In genomic region chrX:49270249-49270921, GRCh38 we compare ENCODE assay signal across 9 cellular contexts. TPM values are rescaled to one million over a fixed set of nuclear protein-coding genes. Genes with fewer than 3 reads are reported as not detected.
DNase-seq lines count a peak whose midpoint lies in the region; ATAC-seq, FAIRE-seq and TF ChIP-seq lines count a peak whose summit lies in the region.
"Had no signal": no experiment of that assay in that cellular context is flagged by ENCODE, and none has a peak within 500 bp of the region (broad histone marks: within the 10 kb centered on the region; RNA-seq: fewer than 3 reads in every experiment).

No MANE protein-coding gene starts in this region.

- H3K27ac ChIP-seq in astrocyte (ENCODE audit: low read depth, low read length) (peak overlapping the region; percentile 99), right lobe of liver (peak overlapping the region; percentile 65 to 91 (median 66)), thymus (ENCODE audit: low read depth) (peak overlapping the region; percentile 97)

- FAIRE-seq in astrocyte (lab: Jason Lieb, UNC): no peak

- peaks cover 4% of the 10 kb centered on the region for H3K9me3 Mint-ChIP-seq in activated CD4-positive, alpha-beta T cell treated with anti-CD3 and anti-CD28 coated beads for 36 hours (ENCODE audit: low read depth)
- H3K9me3 Mint-ChIP-seq in astrocyte (ENCODE audit: unreplicated experiment): no peaks in the 10 kb centered on the region

- no peaks in the 10 kb centered on the region for H3K9me3 ChIP-seq in astrocyte (ENCODE audit: insufficient read depth, low read depth, low read length)
- no peaks in the 10 kb centered on the region for H3K9me3 ChIP-seq in right lobe of liver
- H3K9me3 ChIP-seq in thymus (ENCODE audit: control insufficient read depth): no peaks in the 10 kb centered on the region

- peaks cover 23% of the 10 kb centered on the region for H3K36me3 Mint-ChIP-seq in activated CD4-positive, alpha-beta T cell treated with anti-CD3 and anti-CD28 coated beads for 36 hours (ENCODE audit: low read depth)
- H3K36me3 Mint-ChIP-seq in astrocyte (ENCODE audit: low read depth, unreplicated experiment): no peaks in the 10 kb centered on the region

- H3K27me3 ChIP-seq in astrocyte (ENCODE audit: insufficient read depth, low read length): no peaks in the 10 kb centered on the region
- no peaks in the 10 kb centered on the region for H3K27me3 ChIP-seq in right lobe of liver
- H3K27me3 ChIP-seq in thymus (ENCODE audit: control insufficient read depth, insufficient read depth): no peaks in the 10 kb centered on the region

- no peak for DNase-seq in activated CD4-positive, alpha-beta T cell treated with anti-CD3 and anti-CD28 coated beads for 36 hours
- no peak for DNase-seq in activated CD4-positive, alpha-beta T cell treated with anti-CD3 and anti-CD28 coated beads for 48 hours
- DNase-seq in astrocyte (ENCODE audit: low read depth) (no peak), right lobe of liver (peak in 2 of 3 donors; percentile 18 to 46), middle frontal gyrus (ENCODE audit: extremely low spot score, low spot score) (no peak)

- no peak for TF ChIP-seq POLR2A in right lobe of liver (IDR thresholded peaks at IDR 0.05)

- peak overlapping the region; percentile 77 for H3K4me2 ChIP-seq in astrocyte (ENCODE audit: low read length)

- H3K79me2 ChIP-seq in astrocyte (ENCODE audit: insufficient read depth, low read length): peaks cover 29% of the 10 kb centered on the region

- no peak for ATAC-seq in activated CD4-positive, alpha-beta T cell treated with anti-CD3 and anti-CD28 coated beads for 36 hours
- ATAC-seq in right lobe of liver (no peak), HG03520 (IDR thresholded peaks at IDR 0.05; ENCODE audit: unreplicated experiment) (no peak), HG02571 (IDR thresholded peaks at IDR 0.05; ENCODE audit: unreplicated experiment) (no peak)

- POLR2A ChIA-PET in activated CD4-positive, alpha-beta T cell treated with anti-CD3 and anti-CD28 coated beads for 36 hours (lab: Charles Lee): no interaction called here

- H3K27me3 Mint-ChIP-seq in activated CD4-positive, alpha-beta T cell treated with anti-CD3 and anti-CD28 coated beads for 36 hours: no peaks in the 10 kb centered on the region
- H3K27me3 Mint-ChIP-seq in astrocyte (ENCODE audit: low read depth, unreplicated experiment): no peaks in the 10 kb centered on the region

- CTCF ChIA-PET in activated CD4-positive, alpha-beta T cell treated with anti-CD3 and anti-CD28 coated beads for 36 hours (lab: Charles Lee): interaction anchor here (1.6 kb wide), 1 partner anchor 78 kb away, joined by 5 read pairs; no protein-coding TSS in a partner anchor

- TF ChIP-seq CTCF in astrocyte (IDR thresholded peaks at IDR 0.05; ENCODE audit: insufficient read depth, low read depth, low read length) (no peak), right lobe of liver (IDR thresholded peaks at IDR 0.05) (no peak)

- H3K4me1 ChIP-seq in astrocyte (ENCODE audit: insufficient read depth, low read length) (peaks cover 16% of the 10 kb centered on the region), right lobe of liver (peaks cover 0 to 15% (median 0%) of the 10 kb centered on the region in 4 donors), thymus (ENCODE audit: control insufficient read depth, insufficient read depth, low read length) (peaks cover 39% of the 10 kb centered on the region)

- H3K36me3 ChIP-seq in astrocyte (ENCODE audit: insufficient read depth, low read length) (no peaks in the 10 kb centered on the region), right lobe of liver (no peaks in the 10 kb centered on the region), thymus (ENCODE audit: control insufficient read depth, insufficient read depth) (no peaks in the 10 kb centered on the region)

- H3K4me3 ChIP-seq in astrocyte (ENCODE audit: insufficient read depth, low read depth, low read length) (peak overlapping the region; percentile 81), right lobe of liver (peak overlapping the region; percentile 55 to 70 (median 66)), thymus (ENCODE audit: low read length) (peak overlapping the region; percentile 78)

- H3K27ac Mint-ChIP-seq in activated CD4-positive, alpha-beta T cell treated with anti-CD3 and anti-CD28 coated beads for 36 hours: peak overlapping the region; percentile 88
- H3K27ac Mint-ChIP-seq in astrocyte (ENCODE audit: unreplicated experiment): no peak overlapping the region

- peak overlapping the region; percentile 98 for H3K9ac ChIP-seq in astrocyte (ENCODE audit: low read length)

- peaks cover 52% of the 10 kb centered on the region for H3K4me1 Mint-ChIP-seq in activated CD4-positive, alpha-beta T cell treated with anti-CD3 and anti-CD28 coated beads for 36 hours
- peaks cover 11% of the 10 kb centered on the region for H3K4me1 Mint-ChIP-seq in astrocyte (ENCODE audit: low read depth, unreplicated experiment)

- intact Hi-C loops in activated CD4-positive, alpha-beta T cell treated with anti-CD3 and anti-CD28 coated beads for 36 hours (cut with DNase I, micrococcal nuclease): loop anchor here (5.0 kb wide), 2 partner anchors 78 to 333 kb away; no protein-coding TSS in a partner anchor
- intact Hi-C loops in right lobe of liver (cut with DNase I): no loop called here

- H4K20me1 ChIP-seq in astrocyte (ENCODE audit: insufficient read depth, low read length): peaks cover 29% of the 10 kb centered on the region

- H3K4me3 Mint-ChIP-seq in activated CD4-positive, alpha-beta T cell treated with anti-CD3 and anti-CD28 coated beads for 36 hours: peak overlapping the region; percentile 78
- peak overlapping the region; percentile 83 for H3K4me3 Mint-ChIP-seq in astrocyte (ENCODE audit: unreplicated experiment)

- peak overlapping the region; percentile 47 for H2AFZ ChIP-seq in astrocyte (ENCODE audit: low read depth, low read length)

- no CpG with 5 or more reads among the region's 66 CpGs for WGBS in right lobe of liver (ENCODE audit: insufficient coverage, low coverage, low lambda C conversion rate, missing lambda C conversion rate)
- WGBS in thymus: 56% methylated on average over 66 of the region's 66 CpGs

RNA-seq across cellular contexts. Expression of gene PPP1R3F, which starts 0.8 kb away (rescaled TPM):
- total RNA-seq in activated CD4-positive, alpha-beta T cell treated with anti-CD3 and anti-CD28 coated beads for 36 hours: 1 to 10 TPM; 4.4 to 4.7 TPM
- total RNA-seq in astrocyte (5.6 and 6.6 TPM in 2 replicates), right lobe of liver (1 to 10 TPM; 1.6 to 4.0 (median 2.2) TPM)
- polyA plus RNA-seq in thymus: 4.6 TPM

RNA-seq across cellular contexts. Expression of gene FOXP3, which starts 5.9 kb away (rescaled TPM):
- total RNA-seq in activated CD4-positive, alpha-beta T cell treated with anti-CD3 and anti-CD28 coated beads for 36 hours: 10 to 100 TPM; 17.9 to 20.0 TPM
- total RNA-seq in astrocyte (0.09 and 0.12 TPM in 2 replicates), right lobe of liver (1 to 10 TPM in 1 of 6 experiments, under 1 TPM in 5; 0.18 to 1.2 (median 0.32) TPM)
- 5.5 TPM for polyA plus RNA-seq in thymus
- total RNA-seq: pulmonary artery endothelial cell had no signal

RNA-seq across cellular contexts. Expression of gene GAGE10, which starts 33.1 kb away (rescaled TPM):
- not detected for total RNA-seq in activated CD4-positive, alpha-beta T cell treated with anti-CD3 and anti-CD28 coated beads for 36 hours
- not detected in 2 replicates for total RNA-seq in astrocyte
- total RNA-seq in right lobe of liver: not detected
- polyA plus RNA-seq in thymus: not detected
- total RNA-seq: pulmonary artery endothelial cell had no signal

RNA-seq across cellular contexts. Expression of gene CCDC22, which starts 35.1 kb away (rescaled TPM):
- total RNA-seq in activated CD4-positive, alpha-beta T cell treated with anti-CD3 and anti-CD28 coated beads for 36 hours: 10 to 100 TPM; 19.8 to 23.8 TPM
- total RNA-seq in astrocyte (11.7 and 12.3 TPM in 2 replicates), right lobe of liver (10 to 100 TPM in 1 of 6 experiments, 1 to 10 TPM in 5; 7.7 to 10.9 (median 8.7) TPM)
- 20.9 TPM for polyA plus RNA-seq in thymus

RNA-seq across cellular contexts. Expression of gene CACNA1F, which starts 37.2 kb away (rescaled TPM):
- total RNA-seq in activated CD4-positive, alpha-beta T cell treated with anti-CD3 and anti-CD28 coated beads for 36 hours: under 1 TPM; 0.65 to 0.87 TPM
- total RNA-seq in astrocyte (not detected in 2 replicates), right lobe of liver (under 1 TPM in 1 of 6 experiments, not detected in 5; 0.06 TPM)
- polyA plus RNA-seq in thymus: 1.8 TPM
- total RNA-seq: pulmonary artery endothelial cell had no signal

Comparison
In these comparisons a context has a peak if more than half of its experiments do, and no peak if none do; other contexts are left out.
1. DNase-seq: peak in right lobe of liver (2 of 3); none in activated CD4-positive, alpha-beta T cell treated with anti-CD3 and anti-CD28 coated beads for 36 hours (single experiment), activated CD4-positive, alpha-beta T cell treated with anti-CD3 and anti-CD28 coated beads for 48 hours (single experiment), astrocyte (single experiment) and middle frontal gyrus (single experiment).
2. RNA of gene FOXP3, which starts 5.9 kb away (total RNA-seq): 17.9 to 20.0 TPM in activated CD4-positive, alpha-beta T cell treated with anti-CD3 and anti-CD28 coated beads for 36 hours; 0.18 to 1.2 TPM in right lobe of liver and 0.09 to 0.12 TPM in astrocyte; every median in the first group is over 4 times any median in the second.
3. intact Hi-C loops: an anchor here in activated CD4-positive, alpha-beta T cell treated with anti-CD3 and anti-CD28 coated beads for 36 hours (5.0 kb wide); none called in right lobe of liver.
4. Peak in every context shown above with its lines, with median percentiles within 50 percentile points of each other: H3K27ac ChIP-seq and H3K4me3 ChIP-seq.